Comparison of ENCODE assay signal across 8 cellular contexts in genomic region chr15:74995779-74996765, GRCh38. TPM values are rescaled to one million over a fixed set of nuclear protein-coding genes. Genes with fewer than 3 reads are reported as not detected.
DNase-seq lines count a peak whose midpoint lies in the region; ATAC-seq and TF ChIP-seq lines count a peak whose summit lies in the region.

No MANE protein-coding gene starts in this region.

- intact Hi-C loops in breast epithelium (cut with DNase I; ENCODE audit: low total_unique reads) (no loop called here), lower leg skin (cut with DNase I; ENCODE audit: low total_unique reads) (no loop called here)

- H3K27ac ChIP-seq in breast epithelium (no peak overlapping the region), temporal lobe (ENCODE audit: low read depth, low read length) (peak overlapping the region; percentile 91)

- no peak for TF ChIP-seq CTCF in GM12864 (IDR thresholded peaks at IDR 0.05; ENCODE audit: low read depth, low read length, missing control alignments)
- no peak for TF ChIP-seq CTCF in breast epithelium (IDR thresholded peaks at IDR 0.05)
- TF ChIP-seq CTCF in lower leg skin (IDR thresholded peaks at IDR 0.05): no peak

- DNase-seq in GM12864 (ENCODE audit: low read depth) (no peak), NCI-H2171 (lab: John Stamatoyannopoulos, UW) (peak; percentile 84), breast epithelium (ENCODE audit: low spot score in 2 of 2) (no peak), lower leg skin (ENCODE audit: low spot score in 2 of 2) (no peak), kidney glomerular epithelial cell (lab: John Stamatoyannopoulos, UW) (no peak)

- H3K9me3 ChIP-seq in breast epithelium: no peaks in the 10 kb centered on the region

- peaks cover 0 to 4% of the 10 kb centered on the region in 2 donors for H3K4me1 ChIP-seq in breast epithelium

- H3K36me3 ChIP-seq in breast epithelium: no peaks in the 10 kb centered on the region

- ATAC-seq in HG02759 (IDR thresholded peaks at IDR 0.05; ENCODE audit: unreplicated experiment) (no peak), GM19467 (IDR thresholded peaks at IDR 0.05; ENCODE audit: unreplicated experiment) (no peak)

- WGBS in lower leg skin, 2 donors: 10 to 17% methylated on average over 28 to 41 of the region's 42 CpGs

- no peaks in the 10 kb centered on the region for H3K27me3 ChIP-seq in breast epithelium

- TF ChIP-seq POLR2A in breast epithelium (IDR thresholded peaks at IDR 0.05) (no peak), lower leg skin (IDR thresholded peaks at IDR 0.05) (no peak)

- H3K4me3 ChIP-seq in GM12864 (ENCODE audit: low read depth, low read length) (peak overlapping the region; percentile 70), breast epithelium (peak overlapping the region; percentile 55 to 87 (median 73)), lower leg skin (ENCODE audit: low read depth, poor library complexity, severe bottlenecking) (peak overlapping the region; percentile 42)

RNA-seq across cellular contexts. Expression of gene SCAMP5, which starts 0.7 kb away (rescaled TPM):
- total RNA-seq in breast epithelium (1 to 10 TPM; 2.2 to 7.5 (median 4.5) TPM), lower leg skin (1 to 10 TPM in 3 of 4 donors, under 1 TPM in 1; 0.46 to 5.4 (median 1.2) TPM), temporal lobe (49.2 TPM)

RNA-seq across cellular contexts. Expression of gene PPCDC, which starts 27.3 kb away (rescaled TPM):
- total RNA-seq in breast epithelium: 10 to 100 TPM; 17.3 to 19.0 (median 18.9) TPM
- total RNA-seq in lower leg skin: 10 to 100 TPM; 14.4 to 21.4 (median 17.5) TPM
- 2.5 TPM for total RNA-seq in temporal lobe

RNA-seq across cellular contexts. Expression of gene RPP25, which starts 39.5 kb away (rescaled TPM):
- total RNA-seq in breast epithelium: 10 to 100 TPM in 2 of 3 donors, 1 to 10 TPM in 1; 7.6 to 17.1 (median 13.1) TPM
- 10 to 100 TPM in 1 of 4 donors, 1 to 10 TPM in 3; 5.4 to 10.6 (median 8.4) TPM for total RNA-seq in lower leg skin
- 4.2 TPM for total RNA-seq in temporal lobe

RNA-seq across cellular contexts. Expression of gene COX5A, which starts 58.2 kb away (rescaled TPM):
- total RNA-seq in breast epithelium: 10 to 100 TPM; 55.6 to 73.8 (median 58.3) TPM
- total RNA-seq in lower leg skin: 100 to 1,000 TPM; 109 to 175 (median 137) TPM
- 46.7 TPM for total RNA-seq in temporal lobe
